Comparison of ENCODE assay signal across 17 cellular contexts in the genomic region with DNA sequence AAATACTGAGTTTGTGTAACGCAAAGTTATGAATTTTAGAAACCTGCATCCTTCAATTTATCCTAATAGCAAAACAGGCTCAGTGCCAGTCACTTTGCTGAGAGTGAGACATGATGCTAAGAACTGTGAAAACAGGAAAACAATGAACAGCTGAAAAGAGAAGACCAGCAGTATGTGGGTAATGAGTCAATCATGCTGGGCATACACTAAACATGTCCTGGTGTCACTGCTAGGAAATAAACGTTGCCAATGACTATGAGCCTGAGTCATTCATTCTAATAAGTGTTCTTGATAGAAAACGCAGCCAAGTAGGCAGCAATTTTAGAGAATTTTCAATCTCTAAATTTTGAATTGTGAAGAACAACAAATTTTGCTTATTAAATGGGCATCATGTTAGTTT.
"Had no signal": no experiment of that assay in that cellular context is flagged by ENCODE, and none has a peak within 500 bp of the region (broad histone marks: within the 10 kb centered on the region; RNA-seq: fewer than 3 reads in every experiment).

No MANE protein-coding gene starts in this region.

- H3K4me1 ChIP-seq: ascending aorta, heart right ventricle, stomach, testis had no signal

- FAIRE-seq: small intestine had no signal

- H3K27ac ChIP-seq: ascending aorta, cardiac muscle cell, heart right ventricle, stomach, testis, WERI-Rb-1 had no signal

- DNase-seq: activated CD4-positive, alpha-beta T cell treated with anti-CD3 and anti-CD28 coated beads for 1 hour; activated CD8-positive, alpha-beta memory T cell treated with anti-CD3 and anti-CD28 coated beads for 24 hours; activated CD8-positive, alpha-beta memory T cell treated with anti-CD3 and anti-CD28 coated beads, Interleukin-2, amount 50 U/mL, for 48 hours; activated gamma-delta T cell; activated T-cell treated with anti-CD3 and anti-CD28 coated beads, Interleukin-2, amount 50 U/mL, for 48 hours; erythroblast; heart right ventricle; immature natural killer cell; kidney glomerular epithelial cell; small intestine; stimulated activated CD4-positive, alpha-beta T cell treated with anti-CD3 and anti-CD28 coated beads, Interleukin-15, amount 100 ng/mL, for 24 hours; stimulated activated CD4-positive, alpha-beta T cell treated with anti-CD3 and anti-CD28 coated beads, Interleukin-2, amount 100 ng/mL, for 48 hours; stomach; testis; WERI-Rb-1 had no signal

- H3K9me3 ChIP-seq: ascending aorta, testis had no signal

- H3K36me3 ChIP-seq: ascending aorta, cardiac muscle cell, heart right ventricle, stomach, WERI-Rb-1 had no signal

- ATAC-seq: heart right ventricle had no signal

- H3K27me3 ChIP-seq: ascending aorta, cardiac muscle cell, testis had no signal

- H3K4me3 ChIP-seq: ascending aorta, cardiac muscle cell, heart right ventricle, stomach, testis had no signal
